ENCODE assay signal across 8 cellular contexts in the genomic region with DNA sequence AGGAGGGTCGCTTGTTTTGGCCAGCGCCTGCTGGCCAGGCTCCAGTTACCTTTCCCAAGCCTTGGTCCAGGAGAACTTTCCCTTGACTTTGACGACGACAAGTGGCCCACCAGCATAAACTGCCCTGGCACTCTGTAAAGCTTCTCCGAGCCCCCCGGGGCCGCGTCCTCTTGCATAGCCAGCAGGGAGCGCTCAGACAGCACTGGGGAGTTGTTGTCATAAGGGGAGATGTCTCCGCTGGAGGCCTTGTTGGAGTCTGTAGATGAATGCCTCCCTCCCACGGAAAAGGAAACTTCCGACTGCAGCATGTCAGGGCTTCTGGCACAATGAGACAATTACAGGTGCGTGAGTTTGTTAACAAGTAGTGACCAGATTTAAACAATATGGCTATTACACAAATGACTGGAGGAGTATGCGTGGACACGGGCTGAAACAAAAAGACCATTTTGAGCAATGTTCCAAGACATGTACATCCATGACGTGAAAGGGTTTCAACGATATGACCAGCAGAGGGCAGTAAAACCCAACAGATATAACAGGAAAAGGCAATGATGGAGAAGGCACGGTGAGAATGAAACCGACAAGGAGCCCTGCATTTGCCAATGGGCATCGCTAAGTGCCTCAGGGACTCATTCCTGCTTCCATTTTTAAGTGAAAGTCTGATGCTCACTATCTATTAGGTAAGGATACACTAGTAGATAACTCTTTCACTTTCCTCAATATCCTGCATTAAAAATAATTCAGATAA. TPM values are rescaled to one million over a fixed set of nuclear protein-coding genes. Genes with fewer than 3 reads are reported as not detected.
DNase-seq lines count a peak whose midpoint lies in the region; ATAC-seq and TF ChIP-seq lines count a peak whose summit lies in the region.

No MANE protein-coding gene starts in this region.

- no peak overlapping the region for H3K4me3 ChIP-seq in endodermal cell (ENCODE audit: low read length)

- no peak overlapping the region for H3K4me3 Mint-ChIP-seq in endodermal cell

- no peak overlapping the region for H3K27ac Mint-ChIP-seq in endodermal cell

- no peaks in the 10 kb centered on the region for H3K4me1 Mint-ChIP-seq in endodermal cell

- H3K4me1 ChIP-seq in endodermal cell (ENCODE audit: control insufficient read depth, insufficient read depth, low read length): no peaks in the 10 kb centered on the region

- H3K36me3 Mint-ChIP-seq in endodermal cell (ENCODE audit: low read depth): no peaks in the 10 kb centered on the region

- ATAC-seq in GM18907 (IDR thresholded peaks at IDR 0.05; ENCODE audit: unreplicated experiment) (peak; percentile 84), HG03342 (IDR thresholded peaks at IDR 0.05; ENCODE audit: unreplicated experiment) (peak; percentile 91)

- H3K9me3 ChIP-seq in endodermal cell (ENCODE audit: control insufficient read depth, low read length): no peaks in the 10 kb centered on the region

- no peaks in the 10 kb centered on the region for H3K27me3 ChIP-seq in endodermal cell (ENCODE audit: control insufficient read depth, insufficient read depth, low read length, poor library complexity, severe bottlenecking)

- H3K9ac ChIP-seq in endodermal cell (ENCODE audit: extremely low read depth, low read length, poor library complexity, severe bottlenecking): no peak overlapping the region

- H3K9me3 Mint-ChIP-seq in endodermal cell: peaks cover 28% of the 10 kb centered on the region

- peak; percentile 78 for TF ChIP-seq CTCF in endodermal cell (conservative IDR thresholded peaks at IDR 0.05)

- H3K36me3 ChIP-seq in endodermal cell (ENCODE audit: control insufficient read depth, insufficient read depth, low read length): no peaks in the 10 kb centered on the region

- H3K27ac ChIP-seq in endodermal cell (ENCODE audit: low read depth, low read length): no peak overlapping the region

- WGBS in endodermal cell (ENCODE audit: insufficient coverage in 1 of 2, insufficient read length in 1 of 2), 2 experiments: 47 to 55% methylated on average over 3 to 20 of the region's 20 CpGs

- DNase-seq in CD1c-positive myeloid dendritic cell (ENCODE audit: extremely low spot score) (peak; percentile 70), NCI-H446 (lab: John Stamatoyannopoulos, UW) (peak; percentile 52 to 75), endodermal cell (peak; percentile 77), middle frontal gyrus (ENCODE audit: extremely low spot score, low spot score) (peak; percentile 52), superior temporal gyrus (ENCODE audit: extremely low spot score) (peak; percentile 92)
- DNase-seq in activated CD4-positive, alpha-beta T cell treated with anti-CD3 and anti-CD28 coated beads, Interleukin-2, amount 50 U/mL, for 1 hour: peak; percentile 24

- H3K27me3 Mint-ChIP-seq in endodermal cell (ENCODE audit: insufficient read depth): no peaks in the 10 kb centered on the region

RNA-seq across cellular contexts. Expression of a gene that starts 33.0 kb away (rescaled TPM):
- total RNA-seq in endodermal cell: 10 to 100 TPM; 20.1 to 24.7 TPM
- polyA plus RNA-seq in endodermal cell (2013, experiment 1 of 2): 21.6 TPM
- 19.5 TPM for polyA plus RNA-seq in endodermal cell (2013, experiment 2 of 2)

Comparison
In these comparisons a context has a peak if more than half of its experiments do, and no peak if none do; other contexts are left out.
1. DNase-seq: peak in every context shown above with its lines; median percentile 92 in superior temporal gyrus; 77 in endodermal cell; 70 in CD1c-positive myeloid dendritic cell; 64 in NCI-H446; 52 in middle frontal gyrus; 24 in activated CD4-positive, alpha-beta T cell treated with anti-CD3 and anti-CD28 coated beads, Interleukin-2, amount 50 U/mL, for 1 hour.